ENCODE assay signal across 8 cellular contexts in the genomic region with DNA sequence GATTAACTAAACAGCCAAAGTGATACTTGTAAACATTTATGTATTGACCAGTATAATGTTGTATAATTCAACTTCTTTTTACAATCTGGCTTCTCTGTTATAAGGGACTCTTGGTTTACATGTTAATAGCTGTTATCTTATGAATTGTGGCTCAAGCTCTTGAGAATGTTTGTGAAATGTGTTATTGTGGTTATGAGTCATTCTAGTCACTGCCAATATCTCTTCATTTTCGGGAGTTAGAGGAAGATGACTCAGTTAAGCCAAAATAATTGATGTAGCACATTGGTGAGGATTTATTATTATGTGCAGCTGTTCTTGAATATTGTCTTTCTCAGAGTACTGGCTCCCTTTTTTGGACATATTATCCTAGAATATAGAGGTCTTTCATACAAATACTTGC.
DNase-seq lines count a peak whose midpoint lies in the region; ATAC-seq lines count a peak whose summit lies in the region.

No MANE protein-coding gene starts in this region.

- no peaks in the 10 kb centered on the region for H3K27me3 Mint-ChIP-seq in activated CD4-positive, alpha-beta T cell treated with anti-CD3 and anti-CD28 coated beads, Interleukin-2, amount 10 ng/mL, durations not matched to agents 24 days and 14 days

- no peaks in the 10 kb centered on the region for H3K9me3 Mint-ChIP-seq in activated CD4-positive, alpha-beta T cell treated with anti-CD3 and anti-CD28 coated beads, Interleukin-2, amount 10 ng/mL, durations not matched to agents 24 days and 14 days

- no peak overlapping the region for H3K4me3 Mint-ChIP-seq in activated CD4-positive, alpha-beta T cell treated with anti-CD3 and anti-CD28 coated beads, Interleukin-2, amount 10 ng/mL, durations not matched to agents 24 days and 14 days

- no peaks in the 10 kb centered on the region for H3K36me3 Mint-ChIP-seq in activated CD4-positive, alpha-beta T cell treated with anti-CD3 and anti-CD28 coated beads, Interleukin-2, amount 10 ng/mL, durations not matched to agents 24 days and 14 days (ENCODE audit: low read depth)

- intact Hi-C loops in activated CD4-positive, alpha-beta T cell treated with anti-CD3 and anti-CD28 coated beads, Interleukin-2, amount 10 ng/mL, durations not matched to agents 24 days and 14 days (cut with micrococcal nuclease), result no loop called here

- DNase-seq in NOMO-1 (lab: John Stamatoyannopoulos, UW; ENCODE audit: unreplicated experiment in 2 of 2), result peak; percentile 75 to 96
- DNase-seq in glomerular endothelial cell (ENCODE audit: extremely low read depth, low read depth, low spot score), result peak; percentile 88
- no peak for DNase-seq in NCI-H526 treated with DMSO at 0.1 percent for 48 hours (lab: John Stamatoyannopoulos, UW)
- DNase-seq in effector CD8-positive, alpha-beta T cell (lab: John Stamatoyannopoulos, UW), result no peak
- no peak for DNase-seq in activated CD4-positive, alpha-beta T cell treated with anti-CD3 and anti-CD28 coated beads, Interleukin-2, amount 10 ng/mL, durations not matched to agents 24 days and 14 days
- no peak for DNase-seq in NCI-H774 (lab: John Stamatoyannopoulos, UW)

- H3K4me1 Mint-ChIP-seq in activated CD4-positive, alpha-beta T cell treated with anti-CD3 and anti-CD28 coated beads, Interleukin-2, amount 10 ng/mL, durations not matched to agents 24 days and 14 days, result peaks cover 4% of the 10 kb centered on the region

- no peak overlapping the region for H3K27ac Mint-ChIP-seq in activated CD4-positive, alpha-beta T cell treated with anti-CD3 and anti-CD28 coated beads, Interleukin-2, amount 10 ng/mL, durations not matched to agents 24 days and 14 days

- ATAC-seq in GM18868 (IDR thresholded peaks at IDR 0.05; ENCODE audit: unreplicated experiment) (peak; percentile 92), HG02798 (IDR thresholded peaks at IDR 0.05; ENCODE audit: poor library complexity, unreplicated experiment) (peak; percentile 88)

Comparison
In these comparisons a context has a peak if more than half of its experiments do, and no peak if none do; other contexts are left out.
1. DNase-seq: peak in NOMO-1 (2 of 2) and glomerular endothelial cell (single experiment); none in NCI-H526 treated with DMSO at 0.1 percent for 48 hours (single experiment), effector CD8-positive, alpha-beta T cell (single experiment), activated CD4-positive, alpha-beta T cell treated with anti-CD3 and anti-CD28 coated beads, Interleukin-2, amount 10 ng/mL, durations not matched to agents 24 days and 14 days (single experiment) and NCI-H774 (single experiment).